Comparison of ENCODE assay signal across 26 cellular contexts in the genomic region with DNA sequence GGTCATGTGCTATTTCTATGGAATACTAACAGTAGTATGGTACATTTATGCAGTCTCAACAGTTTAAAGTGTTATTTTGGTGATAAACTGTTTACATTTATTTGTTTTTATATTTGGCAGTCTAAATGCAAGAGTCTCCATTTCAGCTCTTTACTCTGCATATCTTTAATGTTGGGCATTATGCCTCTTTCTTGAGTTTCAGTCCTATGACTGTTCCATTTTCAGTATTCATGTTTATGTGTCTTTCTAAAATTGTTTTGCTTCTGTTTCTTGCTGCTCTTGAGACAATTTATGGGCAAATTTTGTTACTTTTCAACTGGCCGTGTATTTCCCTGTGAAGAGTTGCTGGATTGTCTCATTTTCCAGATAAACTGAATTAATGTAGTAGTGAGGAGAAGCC. TPM values are rescaled to one million over a fixed set of nuclear protein-coding genes. Genes with fewer than 3 reads are reported as not detected.
A peak's percentile ranks its signal among the peaks of the same experiment; 100 is the strongest.
DNase-seq lines count a peak whose midpoint lies in the region; ATAC-seq, FAIRE-seq and TF ChIP-seq lines count a peak whose summit lies in the region.
"Had no signal": no experiment of that assay in that cellular context is flagged by ENCODE, and none has a peak within 500 bp of the region (broad histone marks: within the 10 kb centered on the region; RNA-seq: fewer than 3 reads in every experiment).

No MANE protein-coding gene starts in this region.

- TF ChIP-seq CTCF in cardiac muscle cell (IDR thresholded peaks at IDR 0.05; ENCODE audit: low read depth, low read length) (no peak), heart right ventricle (IDR thresholded peaks at IDR 0.05) (no peak), spleen (IDR thresholded peaks at IDR 0.05 in 8 of 11, conservative IDR thresholded peaks at IDR 0.05 in 3 of 11) (no peak), A673 (conservative IDR thresholded peaks at IDR 0.05; ENCODE audit: low read depth, low read length) (no peak)

- peak; percentile 62 for FAIRE-seq in H54 (lab: Jason Lieb, UNC)
- FAIRE-seq: islet of Langerhans, small intestine had no signal

- no TSS peak for BruUV-seq in A673 (replicated peaks; lab: Mats Ljungman, UMichigan)

- no peak overlapping the region for H3K4me3 Mint-ChIP-seq in activated T-helper 17 cell treated with anti-CD3 and anti-CD28 coated beads, Interleukin-2, amount 50 U/mL, for 72 hours
- H3K4me3 Mint-ChIP-seq in stimulated activated memory B cell treated with anti-CD40 and anti-IgM and Interleukin-4, amounts not matched to agents 10 μg/mL and 1 μg/mL and 100 μg/mL, for 72 hours: no peak overlapping the region
- H3K4me3 Mint-ChIP-seq: activated CD4-positive, alpha-beta memory T cell treated with anti-CD3 and anti-CD28 coated beads for 36 hours; nephron had no signal

- H3K4me1 Mint-ChIP-seq in activated T-helper 17 cell treated with anti-CD3 and anti-CD28 coated beads, Interleukin-2, amount 50 U/mL, for 72 hours: peaks cover 12% of the 10 kb centered on the region
- H3K4me1 Mint-ChIP-seq in stimulated activated memory B cell treated with anti-CD40 and anti-IgM and Interleukin-4, amounts not matched to agents 10 μg/mL and 1 μg/mL and 100 μg/mL, for 72 hours: peaks cover 33% of the 10 kb centered on the region

- no peak for DNase-seq in cardiac muscle cell (ENCODE audit: low read depth in 1 of 2, low spot score in 1 of 2)
- no peak for DNase-seq in heart right ventricle
- DNase-seq in H54 (ENCODE audit: insufficient read length, low spot score): no peak
- no peak for DNase-seq in H7
- DNase-seq in spleen: no peak
- no peak for DNase-seq in A673 (ENCODE audit: low spot score)
- DNase-seq: activated CD4-positive, alpha-beta memory T cell treated with anti-CD3 and anti-CD28 coated beads for 36 hours; activated CD8-positive, alpha-beta memory T cell treated with anti-CD3 and anti-CD28 coated beads, Interleukin-2, amount 50 U/mL, for 48 hours; activated effector memory CD4-positive, alpha-beta T cell treated with anti-CD3 and anti-CD28 coated beads, Interleukin-2, amount 50 U/mL, for 16 hours; brain microvascular endothelial cell; GM23248; left ventricle myocardium inferior; NCI-H1694 treated with DMSO at 0.1 percent for 48 hours; small intestine; stimulated activated CD4-positive, alpha-beta T cell treated with anti-CD3 and anti-CD28 coated beads, Interleukin-1b, Interleukin-23, amount 100 ng/mL, for 48 hours; stimulated activated CD8-positive, alpha-beta memory T cell treated with anti-CD3 and anti-CD28 coated beads, Interleukin-4, amount 100 ng/mL, for 48 hours; T-helper 9 cell had no signal

- H3K27me3 ChIP-seq in cardiac muscle cell (no peaks in the 10 kb centered on the region), heart right ventricle (no peaks in the 10 kb centered on the region), H7 (ENCODE audit: control insufficient read depth, insufficient read depth, low read length) (no peaks in the 10 kb centered on the region), spleen (replicated peaks in 1 of 7) (no peaks in the 10 kb centered on the region), A673 (replicated peaks; ENCODE audit: insufficient read depth, low read depth, low read length, poor library complexity) (no peaks in the 10 kb centered on the region)
- H3K27me3 ChIP-seq: brain microvascular endothelial cell, suprapubic skin had no signal

- 90 to 91% methylated on average over 1 of the region's 1 CpG for WGBS in heart right ventricle, 2 donors
- 86 to 97% (median 92%) methylated on average over 1 of the region's 1 CpG for WGBS in spleen, 5 donors

- intact Hi-C loops in heart right ventricle (cut with DNase I) (loop anchor here in 5 of 10 donors (10.0 kb wide), 5 partner anchors 77 to 207 kb away; a partner anchor contains a TSS), spleen (cut with DNase I; ENCODE audit: low total_unique reads) (loop anchor here (10.0 kb wide), 1 partner anchor 173 kb away; a partner anchor contains a TSS), A673 (cut with micrococcal nuclease; ENCODE audit: unreplicated experiment) (no loop called here)

- H3K36me3 ChIP-seq in cardiac muscle cell (peaks cover 2% of the 10 kb centered on the region), heart right ventricle (peaks cover 0 to 62% (median 3%) of the 10 kb centered on the region in 9 donors), H7 (replicated peaks; ENCODE audit: control insufficient read depth, insufficient read depth, low read length) (0 out of 2 replicates have a peak, but pooled peaks cover 2% of the 10 kb centered on the region), spleen (peaks cover 0 to 53% (median 2%) of the 10 kb centered on the region in 6 donors), A673 (ENCODE audit: insufficient read depth, low read length, poor library complexity, severe bottlenecking) (peaks cover 18% of the 10 kb centered on the region)
- H3K36me3 ChIP-seq: suprapubic skin had no signal

- ATAC-seq in heart right ventricle: no peak
- no peak for ATAC-seq in activated T-helper 17 cell treated with anti-CD3 and anti-CD28 coated beads, Interleukin-2, amount 50 U/mL, for 72 hours (replicated peaks)
- no peak for ATAC-seq in stimulated activated memory B cell treated with anti-CD40 and anti-IgM and Interleukin-4, amounts not matched to agents 10 μg/mL and 1 μg/mL and 100 μg/mL, for 72 hours
- ATAC-seq: SK-N-SH treated with all-trans-retinoic acid at 6 μM for 48 hours had no signal

- TF ChIP-seq POLR2A in H54 (IDR thresholded peaks at IDR 0.05; ENCODE audit: low read depth, low read length) (no peak), spleen (IDR thresholded peaks at IDR 0.05) (no peak)

- CTCF ChIA-PET in A673 (lab: Charles Lee): no interaction called here

- POLR2A ChIA-PET in A673 (lab: Charles Lee; ENCODE audit: low non-redundant PET): no interaction called here

- H3K4me3 ChIP-seq in cardiac muscle cell (no peak overlapping the region), heart right ventricle (no peak overlapping the region), H7 (ENCODE audit: insufficient read depth, low read depth, low read length) (no peak overlapping the region), spleen (no peak overlapping the region), A673 (ENCODE audit: low read depth, low read length, poor library complexity, severe bottlenecking) (no peak overlapping the region)
- H3K4me3 ChIP-seq: GM23248, left ventricle myocardium inferior, suprapubic skin had no signal

- no peaks in the 10 kb centered on the region for H3K27me3 Mint-ChIP-seq in activated T-helper 17 cell treated with anti-CD3 and anti-CD28 coated beads, Interleukin-2, amount 50 U/mL, for 72 hours
- H3K27me3 Mint-ChIP-seq in stimulated activated memory B cell treated with anti-CD40 and anti-IgM and Interleukin-4, amounts not matched to agents 10 μg/mL and 1 μg/mL and 100 μg/mL, for 72 hours: no peaks in the 10 kb centered on the region
- H3K27me3 Mint-ChIP-seq: activated CD4-positive, alpha-beta memory T cell treated with anti-CD3 and anti-CD28 coated beads for 36 hours had no signal

- H3K27ac ChIP-seq in cardiac muscle cell: peak overlapping the region; percentile 44
- no peak overlapping the region for H3K27ac ChIP-seq in heart right ventricle
- no peak overlapping the region for H3K27ac ChIP-seq in spleen
- H3K27ac ChIP-seq in A673 (ENCODE audit: low read depth, low read length, poor library complexity, severe bottlenecking): no peak overlapping the region
- H3K27ac ChIP-seq: brain microvascular endothelial cell, C4-2B, GM23248, HL-60, left ventricle myocardium inferior, parathyroid adenoma, suprapubic skin had no signal

- peaks cover 24% of the 10 kb centered on the region for H3K36me3 Mint-ChIP-seq in activated T-helper 17 cell treated with anti-CD3 and anti-CD28 coated beads, Interleukin-2, amount 50 U/mL, for 72 hours (ENCODE audit: low read depth)
- peaks cover 16% of the 10 kb centered on the region for H3K36me3 Mint-ChIP-seq in stimulated activated memory B cell treated with anti-CD40 and anti-IgM and Interleukin-4, amounts not matched to agents 10 μg/mL and 1 μg/mL and 100 μg/mL, for 72 hours

- no peaks in the 10 kb centered on the region for H3K9me3 Mint-ChIP-seq in activated T-helper 17 cell treated with anti-CD3 and anti-CD28 coated beads, Interleukin-2, amount 50 U/mL, for 72 hours
- H3K9me3 Mint-ChIP-seq in stimulated activated memory B cell treated with anti-CD40 and anti-IgM and Interleukin-4, amounts not matched to agents 10 μg/mL and 1 μg/mL and 100 μg/mL, for 72 hours: no peaks in the 10 kb centered on the region
- H3K9me3 Mint-ChIP-seq: activated CD4-positive, alpha-beta memory T cell treated with anti-CD3 and anti-CD28 coated beads for 36 hours; nephron had no signal

- peaks cover 4% of the 10 kb centered on the region for H3K4me1 ChIP-seq in cardiac muscle cell (ENCODE audit: low read depth)
- peaks cover 0 to 25% (median 14%) of the 10 kb centered on the region in 9 donors for H3K4me1 ChIP-seq in heart right ventricle
- H3K4me1 ChIP-seq in spleen: peaks cover 9 to 49% (median 18%) of the 10 kb centered on the region in 6 donors
- peaks cover 5% of the 10 kb centered on the region for H3K4me1 ChIP-seq in A673 (ENCODE audit: insufficient read depth, low read length, poor library complexity, severe bottlenecking)
- H3K4me1 ChIP-seq: parathyroid adenoma had no signal

- peak overlapping the region; percentile 3 for H3K27ac Mint-ChIP-seq in activated T-helper 17 cell treated with anti-CD3 and anti-CD28 coated beads, Interleukin-2, amount 50 U/mL, for 72 hours
- H3K27ac Mint-ChIP-seq in stimulated activated memory B cell treated with anti-CD40 and anti-IgM and Interleukin-4, amounts not matched to agents 10 μg/mL and 1 μg/mL and 100 μg/mL, for 72 hours: peak overlapping the region; percentile 21
- H3K27ac Mint-ChIP-seq: activated CD4-positive, alpha-beta memory T cell treated with anti-CD3 and anti-CD28 coated beads for 36 hours; nephron had no signal

- no peaks in the 10 kb centered on the region for H3K9me3 ChIP-seq in cardiac muscle cell (ENCODE audit: low read depth)
- no peaks in the 10 kb centered on the region for H3K9me3 ChIP-seq in heart right ventricle
- no peaks in the 10 kb centered on the region for H3K9me3 ChIP-seq in spleen
- no peaks in the 10 kb centered on the region for H3K9me3 ChIP-seq in A673 (ENCODE audit: low read depth, low read length, poor library complexity, severe bottlenecking)
- H3K9me3 ChIP-seq: left ventricle myocardium inferior, suprapubic skin had no signal

RNA-seq across cellular contexts. Expression of a gene that starts 6.6 kb away (rescaled TPM):
- total RNA-seq in cardiac muscle cell (9.4 and 9.8 TPM in 2 replicates), heart right ventricle (10 to 100 TPM; 20.2 to 29.4 (median 22.0) TPM), spleen (10 to 100 TPM; 15.5 to 42.8 (median 36.2) TPM), A673 (2021) (11.6 and 15.0 TPM in 2 replicates)
- polyA plus RNA-seq in cardiac muscle cell (4.3 and 6.9 TPM in 2 replicates), heart right ventricle (1 to 10 TPM; 2.5 to 5.3 TPM), spleen (1 to 10 TPM; 3.8 to 7.4 (median 4.4) TPM)
- total RNA-seq in activated T-helper 17 cell treated with anti-CD3 and anti-CD28 coated beads, Interleukin-2, amount 50 U/mL, for 72 hours: 1 to 10 TPM; 7.0 to 8.7 TPM
- total RNA-seq in H7 (2014; rRNA removed; shearing (Covaris generic)): 4.5 and 6.2 TPM in 2 replicates
